Comparison of ENCODE assay signal across 1 cellular context in genomic region chr17:30290696-30291570, GRCh38.
A peak's percentile ranks its signal among the peaks of the same experiment; 100 is the strongest.
TF ChIP-seq lines count a peak whose summit lies in the region.

No MANE protein-coding gene starts in this region.

TF ChIP-seq in HepG2, 621 proteins besides CTCF, POLR2A, EP300 and RAD21 (continued from another document and continues in another):
- TF ChIP-seq, protein P1, sequence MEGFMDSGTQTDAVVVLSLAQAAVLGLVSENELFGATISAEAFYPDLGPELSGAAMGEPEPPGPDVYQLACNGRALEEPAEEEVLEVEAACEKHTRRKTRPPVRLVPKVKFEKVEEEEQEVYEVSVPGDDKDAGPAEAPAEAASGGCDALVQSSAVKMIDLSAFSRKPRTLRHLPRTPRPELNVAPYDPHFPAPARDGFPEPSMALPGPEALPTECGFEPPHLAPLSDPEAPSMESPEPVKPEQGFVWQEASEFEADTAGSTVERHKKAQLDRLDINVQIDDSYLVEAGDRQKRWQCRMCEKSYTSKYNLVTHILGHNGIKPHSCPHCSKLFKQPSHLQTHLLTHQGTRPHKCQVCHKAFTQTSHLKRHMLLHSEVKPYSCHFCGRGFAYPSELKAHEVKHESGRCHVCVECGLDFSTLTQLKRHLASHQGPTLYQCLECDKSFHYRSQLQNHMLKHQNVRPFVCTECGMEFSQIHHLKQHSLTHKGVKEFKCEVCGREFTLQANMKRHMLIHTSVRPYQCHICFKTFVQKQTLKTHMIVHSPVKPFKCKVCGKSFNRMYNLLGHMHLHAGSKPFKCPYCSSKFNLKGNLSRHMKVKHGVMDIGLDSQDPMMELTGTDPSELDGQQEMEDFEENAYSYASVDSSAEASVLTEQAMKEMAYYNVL (CRISPR knock-in tag; IDR thresholded peaks at IDR 0.05; ENCODE audit: borderline replicate concordance) = no peak
- TF ChIP-seq ZNF547 (CRISPR knock-in tag; IDR thresholded peaks at IDR 0.05) (no peak; the same call in 1 of the 2 replicates), ZNF232 (CRISPR knock-in tag; IDR thresholded peaks at IDR 0.05; ENCODE audit: borderline replicate concordance) (no peak), SP140L (CRISPR knock-in tag; IDR thresholded peaks at IDR 0.05; ENCODE audit: borderline replicate concordance) (no peak), ZBTB43 (CRISPR knock-in tag; conservative IDR thresholded peaks at IDR 0.05) (no peak), ZNF558 (CRISPR knock-in tag; IDR thresholded peaks at IDR 0.05; ENCODE audit: borderline replicate concordance) (0 out of 2 replicates have a peak, but pooled peaks have one; percentile 29), NR3C1 (CRISPR knock-in tag; IDR thresholded peaks at IDR 0.05) (no peak), POLR2AphosphoS5 (IDR thresholded peaks at IDR 0.05; ENCODE audit: low read depth, low read length) (peak; percentile 30; the same call in 1 of the 2 replicates), SMARCC2 (IDR thresholded peaks at IDR 0.05) (no peak), KMT2A (CRISPR knock-in tag; IDR thresholded peaks at IDR 0.05) (0 out of 2 replicates have a peak, but pooled peaks have one; percentile 10), TAF15 (IDR thresholded peaks at IDR 0.05; ENCODE audit: low read depth, low read length, poor library complexity, severe bottlenecking) (no peak), ATF1 (CRISPR knock-in tag; IDR thresholded peaks at IDR 0.05) (no peak), PHF20 (CRISPR knock-in tag; IDR thresholded peaks at IDR 0.05) (peak; percentile 50), FOXK1 (CRISPR knock-in tag; IDR thresholded peaks at IDR 0.05; ENCODE audit: borderline replicate concordance, low read depth) (no peak), KDM5A (IDR thresholded peaks at IDR 0.05; ENCODE audit: borderline replicate concordance, low read length) (no peak), BHLHE40 (IDR thresholded peaks at IDR 0.05; ENCODE audit: low read length) (no peak), NFE2L1 (CRISPR knock-in tag; IDR thresholded peaks at IDR 0.05; ENCODE audit: borderline replicate concordance) (no peak), MTA3 (CRISPR knock-in tag; IDR thresholded peaks at IDR 0.05) (no peak), ZKSCAN8 (CRISPR knock-in tag; IDR thresholded peaks at IDR 0.05; ENCODE audit: borderline replicate concordance) (no peak), ZNF367 (CRISPR knock-in tag; IDR thresholded peaks at IDR 0.05; ENCODE audit: borderline replicate concordance) (no peak), RXRA (CRISPR knock-in tag; IDR thresholded peaks at IDR 0.05) (no peak), FOXM1 (CRISPR knock-in tag; IDR thresholded peaks at IDR 0.05) (no peak), ZNF773 (CRISPR knock-in tag; IDR thresholded peaks at IDR 0.05; ENCODE audit: borderline replicate concordance) (no peak), ARNT2 (CRISPR knock-in tag; IDR thresholded peaks at IDR 0.05; ENCODE audit: low read depth) (no peak), ZNF362 (CRISPR knock-in tag; IDR thresholded peaks at IDR 0.05; ENCODE audit: borderline replicate concordance) (no peak), HIVEP1 (CRISPR knock-in tag; IDR thresholded peaks at IDR 0.05) (no peak)
- TF ChIP-seq, protein P2, sequence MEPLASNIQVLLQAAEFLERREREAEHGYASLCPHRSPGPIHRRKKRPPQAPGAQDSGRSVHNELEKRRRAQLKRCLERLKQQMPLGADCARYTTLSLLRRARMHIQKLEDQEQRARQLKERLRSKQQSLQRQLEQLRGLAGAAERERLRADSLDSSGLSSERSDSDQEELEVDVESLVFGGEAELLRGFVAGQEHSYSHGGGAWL (CRISPR knock-in tag; IDR thresholded peaks at IDR 0.05) = peak; percentile 43; the same call in 1 of the 2 replicates
- TF ChIP-seq, protein P3, sequence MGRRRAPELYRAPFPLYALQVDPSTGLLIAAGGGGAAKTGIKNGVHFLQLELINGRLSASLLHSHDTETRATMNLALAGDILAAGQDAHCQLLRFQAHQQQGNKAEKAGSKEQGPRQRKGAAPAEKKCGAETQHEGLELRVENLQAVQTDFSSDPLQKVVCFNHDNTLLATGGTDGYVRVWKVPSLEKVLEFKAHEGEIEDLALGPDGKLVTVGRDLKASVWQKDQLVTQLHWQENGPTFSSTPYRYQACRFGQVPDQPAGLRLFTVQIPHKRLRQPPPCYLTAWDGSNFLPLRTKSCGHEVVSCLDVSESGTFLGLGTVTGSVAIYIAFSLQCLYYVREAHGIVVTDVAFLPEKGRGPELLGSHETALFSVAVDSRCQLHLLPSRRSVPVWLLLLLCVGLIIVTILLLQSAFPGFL (CRISPR knock-in tag; IDR thresholded peaks at IDR 0.05) = no peak
- TF ChIP-seq, protein P4, sequence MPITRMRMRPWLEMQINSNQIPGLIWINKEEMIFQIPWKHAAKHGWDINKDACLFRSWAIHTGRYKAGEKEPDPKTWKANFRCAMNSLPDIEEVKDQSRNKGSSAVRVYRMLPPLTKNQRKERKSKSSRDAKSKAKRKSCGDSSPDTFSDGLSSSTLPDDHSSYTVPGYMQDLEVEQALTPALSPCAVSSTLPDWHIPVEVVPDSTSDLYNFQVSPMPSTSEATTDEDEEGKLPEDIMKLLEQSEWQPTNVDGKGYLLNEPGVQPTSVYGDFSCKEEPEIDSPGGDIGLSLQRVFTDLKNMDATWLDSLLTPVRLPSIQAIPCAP (CRISPR knock-in tag; IDR thresholded peaks at IDR 0.05; ENCODE audit: low read depth) = no peak
- TF ChIP-seq, protein P5, sequence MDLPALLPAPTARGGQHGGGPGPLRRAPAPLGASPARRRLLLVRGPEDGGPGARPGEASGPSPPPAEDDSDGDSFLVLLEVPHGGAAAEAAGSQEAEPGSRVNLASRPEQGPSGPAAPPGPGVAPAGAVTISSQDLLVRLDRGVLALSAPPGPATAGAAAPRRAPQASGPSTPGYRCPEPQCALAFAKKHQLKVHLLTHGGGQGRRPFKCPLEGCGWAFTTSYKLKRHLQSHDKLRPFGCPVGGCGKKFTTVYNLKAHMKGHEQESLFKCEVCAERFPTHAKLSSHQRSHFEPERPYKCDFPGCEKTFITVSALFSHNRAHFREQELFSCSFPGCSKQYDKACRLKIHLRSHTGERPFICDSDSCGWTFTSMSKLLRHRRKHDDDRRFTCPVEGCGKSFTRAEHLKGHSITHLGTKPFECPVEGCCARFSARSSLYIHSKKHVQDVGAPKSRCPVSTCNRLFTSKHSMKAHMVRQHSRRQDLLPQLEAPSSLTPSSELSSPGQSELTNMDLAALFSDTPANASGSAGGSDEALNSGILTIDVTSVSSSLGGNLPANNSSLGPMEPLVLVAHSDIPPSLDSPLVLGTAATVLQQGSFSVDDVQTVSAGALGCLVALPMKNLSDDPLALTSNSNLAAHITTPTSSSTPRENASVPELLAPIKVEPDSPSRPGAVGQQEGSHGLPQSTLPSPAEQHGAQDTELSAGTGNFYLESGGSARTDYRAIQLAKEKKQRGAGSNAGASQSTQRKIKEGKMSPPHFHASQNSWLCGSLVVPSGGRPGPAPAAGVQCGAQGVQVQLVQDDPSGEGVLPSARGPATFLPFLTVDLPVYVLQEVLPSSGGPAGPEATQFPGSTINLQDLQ (CRISPR knock-in tag; IDR thresholded peaks at IDR 0.05) = peak; percentile 16; the same call in 1 of the 2 replicates
- TF ChIP-seq, protein P6, sequence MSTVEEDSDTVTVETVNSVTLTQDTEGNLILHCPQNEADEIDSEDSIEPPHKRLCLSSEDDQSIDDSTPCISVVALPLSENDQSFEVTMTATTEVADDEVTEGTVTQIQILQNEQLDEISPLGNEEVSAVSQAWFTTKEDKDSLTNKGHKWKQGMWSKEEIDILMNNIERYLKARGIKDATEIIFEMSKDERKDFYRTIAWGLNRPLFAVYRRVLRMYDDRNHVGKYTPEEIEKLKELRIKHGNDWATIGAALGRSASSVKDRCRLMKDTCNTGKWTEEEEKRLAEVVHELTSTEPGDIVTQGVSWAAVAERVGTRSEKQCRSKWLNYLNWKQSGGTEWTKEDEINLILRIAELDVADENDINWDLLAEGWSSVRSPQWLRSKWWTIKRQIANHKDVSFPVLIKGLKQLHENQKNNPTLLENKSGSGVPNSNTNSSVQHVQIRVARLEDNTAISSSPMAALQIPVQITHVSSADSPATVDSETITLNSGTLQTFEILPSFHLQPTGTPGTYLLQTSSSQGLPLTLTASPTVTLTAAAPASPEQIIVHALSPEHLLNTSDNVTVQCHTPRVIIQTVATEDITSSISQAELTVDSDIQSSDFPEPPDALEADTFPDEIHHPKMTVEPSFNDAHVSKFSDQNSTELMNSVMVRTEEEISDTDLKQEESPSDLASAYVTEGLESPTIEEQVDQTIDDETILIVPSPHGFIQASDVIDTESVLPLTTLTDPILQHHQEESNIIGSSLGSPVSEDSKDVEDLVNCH (CRISPR knock-in tag; IDR thresholded peaks at IDR 0.05) = no peak
- TF ChIP-seq, protein P7, sequence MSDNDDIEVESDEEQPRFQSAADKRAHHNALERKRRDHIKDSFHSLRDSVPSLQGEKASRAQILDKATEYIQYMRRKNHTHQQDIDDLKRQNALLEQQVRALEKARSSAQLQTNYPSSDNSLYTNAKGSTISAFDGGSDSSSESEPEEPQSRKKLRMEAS (IDR thresholded peaks at IDR 0.05) = peak; percentile 95
- TF ChIP-seq, protein P8, sequence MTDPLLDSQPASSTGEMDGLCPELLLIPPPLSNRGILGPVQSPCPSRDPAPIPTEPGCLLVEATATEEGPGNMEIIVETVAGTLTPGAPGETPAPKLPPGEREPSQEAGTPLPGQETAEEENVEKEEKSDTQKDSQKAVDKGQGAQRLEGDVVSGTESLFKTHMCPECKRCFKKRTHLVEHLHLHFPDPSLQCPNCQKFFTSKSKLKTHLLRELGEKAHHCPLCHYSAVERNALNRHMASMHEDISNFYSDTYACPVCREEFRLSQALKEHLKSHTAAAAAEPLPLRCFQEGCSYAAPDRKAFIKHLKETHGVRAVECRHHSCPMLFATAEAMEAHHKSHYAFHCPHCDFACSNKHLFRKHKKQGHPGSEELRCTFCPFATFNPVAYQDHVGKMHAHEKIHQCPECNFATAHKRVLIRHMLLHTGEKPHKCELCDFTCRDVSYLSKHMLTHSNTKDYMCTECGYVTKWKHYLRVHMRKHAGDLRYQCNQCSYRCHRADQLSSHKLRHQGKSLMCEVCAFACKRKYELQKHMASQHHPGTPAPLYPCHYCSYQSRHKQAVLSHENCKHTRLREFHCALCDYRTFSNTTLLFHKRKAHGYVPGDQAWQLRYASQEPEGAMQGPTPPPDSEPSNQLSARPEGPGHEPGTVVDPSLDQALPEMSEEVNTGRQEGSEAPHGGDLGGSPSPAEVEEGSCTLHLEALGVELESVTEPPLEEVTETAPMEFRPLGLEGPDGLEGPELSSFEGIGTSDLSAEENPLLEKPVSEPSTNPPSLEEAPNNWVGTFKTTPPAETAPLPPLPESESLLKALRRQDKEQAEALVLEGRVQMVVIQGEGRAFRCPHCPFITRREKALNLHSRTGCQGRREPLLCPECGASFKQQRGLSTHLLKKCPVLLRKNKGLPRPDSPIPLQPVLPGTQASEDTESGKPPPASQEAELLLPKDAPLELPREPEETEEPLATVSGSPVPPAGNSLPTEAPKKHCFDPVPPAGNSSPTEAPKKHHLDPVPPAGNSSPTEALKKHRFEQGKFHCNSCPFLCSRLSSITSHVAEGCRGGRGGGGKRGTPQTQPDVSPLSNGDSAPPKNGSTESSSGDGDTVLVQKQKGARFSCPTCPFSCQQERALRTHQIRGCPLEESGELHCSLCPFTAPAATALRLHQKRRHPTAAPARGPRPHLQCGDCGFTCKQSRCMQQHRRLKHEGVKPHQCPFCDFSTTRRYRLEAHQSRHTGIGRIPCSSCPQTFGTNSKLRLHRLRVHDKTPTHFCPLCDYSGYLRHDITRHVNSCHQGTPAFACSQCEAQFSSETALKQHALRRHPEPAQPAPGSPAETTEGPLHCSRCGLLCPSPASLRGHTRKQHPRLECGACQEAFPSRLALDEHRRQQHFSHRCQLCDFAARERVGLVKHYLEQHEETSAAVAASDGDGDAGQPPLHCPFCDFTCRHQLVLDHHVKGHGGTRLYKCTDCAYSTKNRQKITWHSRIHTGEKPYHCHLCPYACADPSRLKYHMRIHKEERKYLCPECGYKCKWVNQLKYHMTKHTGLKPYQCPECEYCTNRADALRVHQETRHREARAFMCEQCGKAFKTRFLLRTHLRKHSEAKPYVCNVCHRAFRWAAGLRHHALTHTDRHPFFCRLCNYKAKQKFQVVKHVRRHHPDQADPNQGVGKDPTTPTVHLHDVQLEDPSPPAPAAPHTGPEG (CRISPR knock-in tag; IDR thresholded peaks at IDR 0.05) = no peak
